Comparison of ENCODE assay signal across 23 cellular contexts in genomic region chr17:63707151-63707550, GRCh38. TPM values are rescaled to one million over a fixed set of nuclear protein-coding genes. Genes with fewer than 3 reads are reported as not detected.
DNase-seq lines count a peak whose midpoint lies in the region; ATAC-seq, FAIRE-seq and TF ChIP-seq lines count a peak whose summit lies in the region.
"Had no signal": no experiment of that assay in that cellular context is flagged by ENCODE, and none has a peak within 500 bp of the region (broad histone marks: within the 10 kb centered on the region; RNA-seq: fewer than 3 reads in every experiment).

No MANE protein-coding gene starts in this region.

- H3K4me1 Mint-ChIP-seq in T-helper 1 cell treated with Interleukin-12 subunit alpha and Interleukin-12 subunit beta and Interleukin-4 antibody, amounts not matched to agents 30 μg/mL and 1 μg/mL, for 36 hours (ENCODE audit: low read depth), result peaks cover 64% of the 10 kb centered on the region
- H3K4me1 Mint-ChIP-seq in central memory CD8-positive, alpha-beta T cell, result peaks cover 65% of the 10 kb centered on the region
- H3K4me1 Mint-ChIP-seq in stimulated activated memory B cell treated with anti-CD40 and anti-IgM and Interleukin-4, amounts not matched to agents 10 μg/mL and 1 μg/mL and 100 μg/mL, for 72 hours, result peaks cover 64% of the 10 kb centered on the region

- H3K27me3 Mint-ChIP-seq in T-helper 1 cell treated with Interleukin-12 subunit alpha and Interleukin-12 subunit beta and Interleukin-4 antibody, amounts not matched to agents 30 μg/mL and 1 μg/mL, for 36 hours (ENCODE audit: low read depth), result no peaks in the 10 kb centered on the region
- no peaks in the 10 kb centered on the region for H3K27me3 Mint-ChIP-seq in central memory CD8-positive, alpha-beta T cell
- no peaks in the 10 kb centered on the region for H3K27me3 Mint-ChIP-seq in stimulated activated memory B cell treated with anti-CD40 and anti-IgM and Interleukin-4, amounts not matched to agents 10 μg/mL and 1 μg/mL and 100 μg/mL, for 72 hours

- ATAC-seq in central memory CD8-positive, alpha-beta T cell (replicated peaks; ENCODE audit: extremely low read depth, poor library complexity, severe bottlenecking), result peak; percentile 61
- no peak for ATAC-seq in stimulated activated memory B cell treated with anti-CD40 and anti-IgM and Interleukin-4, amounts not matched to agents 10 μg/mL and 1 μg/mL and 100 μg/mL, for 72 hours
- ATAC-seq: psoas muscle had no signal

- H3K9me3 Mint-ChIP-seq in T-helper 1 cell treated with Interleukin-12 subunit alpha and Interleukin-12 subunit beta and Interleukin-4 antibody, amounts not matched to agents 30 μg/mL and 1 μg/mL, for 36 hours, result no peaks in the 10 kb centered on the region
- H3K9me3 Mint-ChIP-seq in central memory CD8-positive, alpha-beta T cell, result no peaks in the 10 kb centered on the region
- no peaks in the 10 kb centered on the region for H3K9me3 Mint-ChIP-seq in stimulated activated memory B cell treated with anti-CD40 and anti-IgM and Interleukin-4, amounts not matched to agents 10 μg/mL and 1 μg/mL and 100 μg/mL, for 72 hours
- H3K9me3 Mint-ChIP-seq: nephron progenitor cell had no signal

- TF ChIP-seq POLR2A in GM12892 (IDR thresholded peaks at IDR 0.05; ENCODE audit: low read depth, low read length), result no peak

- peaks cover 43% of the 10 kb centered on the region for H3K36me3 Mint-ChIP-seq in T-helper 1 cell treated with Interleukin-12 subunit alpha and Interleukin-12 subunit beta and Interleukin-4 antibody, amounts not matched to agents 30 μg/mL and 1 μg/mL, for 36 hours (ENCODE audit: low read depth)
- H3K36me3 Mint-ChIP-seq in central memory CD8-positive, alpha-beta T cell (ENCODE audit: insufficient read depth), result peaks cover 21% of the 10 kb centered on the region
- H3K36me3 Mint-ChIP-seq in stimulated activated memory B cell treated with anti-CD40 and anti-IgM and Interleukin-4, amounts not matched to agents 10 μg/mL and 1 μg/mL and 100 μg/mL, for 72 hours, result peaks cover 35% of the 10 kb centered on the region

- H3K4me3 Mint-ChIP-seq in T-helper 1 cell treated with Interleukin-12 subunit alpha and Interleukin-12 subunit beta and Interleukin-4 antibody, amounts not matched to agents 30 μg/mL and 1 μg/mL, for 36 hours, result peak overlapping the region; percentile 28
- H3K4me3 Mint-ChIP-seq in central memory CD8-positive, alpha-beta T cell, result peak overlapping the region; percentile 66
- no peak overlapping the region for H3K4me3 Mint-ChIP-seq in stimulated activated memory B cell treated with anti-CD40 and anti-IgM and Interleukin-4, amounts not matched to agents 10 μg/mL and 1 μg/mL and 100 μg/mL, for 72 hours
- H3K4me3 Mint-ChIP-seq: nephron progenitor cell had no signal

- DNase-seq in activated gamma-delta T cell treated with Interleukin-2 at 50 U/mL for 16 hours (peak; percentile 41), activated gamma-delta T cell (lab: John Stamatoyannopoulos, UW) (no peak), GM12892 (ENCODE audit: insufficient read length) (no peak), DMS53 (lab: John Stamatoyannopoulos, UW) (no peak), NCI-H1694 treated with DMSO at 0.1 percent for 48 hours (lab: John Stamatoyannopoulos, UW) (no peak)
- DNase-seq in central memory CD8-positive, alpha-beta T cell (ENCODE audit: low spot score in 2 of 2), result peak in 1 of 2 donors; percentile 40
- DNase-seq: ACHN; activated CD4-positive, CD25-positive, alpha-beta regulatory T cell treated with anti-CD3 and anti-CD28 coated beads, Interleukin-2, amount 50 U/mL, for 72 hours; Caco-2; effector CD8-positive, alpha-beta T cell; EL; islet precursor cell; NCI-H1417 treated with DMSO at 0.1 percent for 48 hours; NCI-H2171 treated with DMSO at 0.1 percent for 48 hours; NCI-H69; nephron progenitor cell; psoas muscle; small intestine; stimulated activated CD8-positive, alpha-beta memory T cell treated with anti-CD3 and anti-CD28 coated beads, Interleukin-4, amount 100 ng/mL, for 48 hours; thyroid gland had no signal

- FAIRE-seq in GM12892 (lab: Jason Lieb, UNC), result no peak
- FAIRE-seq: H1, small intestine had no signal

- H3K27ac Mint-ChIP-seq in T-helper 1 cell treated with Interleukin-12 subunit alpha and Interleukin-12 subunit beta and Interleukin-4 antibody, amounts not matched to agents 30 μg/mL and 1 μg/mL, for 36 hours, result peak overlapping the region; percentile 52
- H3K27ac Mint-ChIP-seq in central memory CD8-positive, alpha-beta T cell (ENCODE audit: low read depth), result peak overlapping the region; percentile 69
- peak overlapping the region; percentile 58 for H3K27ac Mint-ChIP-seq in stimulated activated memory B cell treated with anti-CD40 and anti-IgM and Interleukin-4, amounts not matched to agents 10 μg/mL and 1 μg/mL and 100 μg/mL, for 72 hours

RNA-seq across cellular contexts. Expression of gene LIMD2, which starts 7.2 kb away (rescaled TPM):
- polyA plus RNA-seq in GM12892 (2012; ENCODE audit: missing spikeins), result 79.9 TPM

RNA-seq across cellular contexts. Expression of gene STRADA, which starts 34.4 kb away (rescaled TPM):
- polyA plus RNA-seq in GM12892 (2012; ENCODE audit: missing spikeins), result 48.4 TPM
